ENCODE assay signal across 8 cellular contexts in genomic region chr1:16644179-16645043, GRCh38. TPM values are rescaled to one million over a fixed set of nuclear protein-coding genes. Genes with fewer than 3 reads are reported as not detected.
DNase-seq lines count a peak whose midpoint lies in the region; ATAC-seq, FAIRE-seq and TF ChIP-seq lines count a peak whose summit lies in the region.

No MANE protein-coding gene starts in this region.

- H2AFZ ChIP-seq in keratinocyte (ENCODE audit: control insufficient read depth, low read length) = peak overlapping the region; percentile 100

- H4K20me1 ChIP-seq in keratinocyte (ENCODE audit: control insufficient read depth, extremely low read depth, insufficient read depth, low read length) = no peaks in the 10 kb centered on the region

- H3K4me1 Mint-ChIP-seq in activated B cell treated with CpG ODN at 0.5 μM for 24 hours = peaks cover 4% of the 10 kb centered on the region
- H3K4me1 Mint-ChIP-seq in central memory CD8-positive, alpha-beta T cell = no peaks in the 10 kb centered on the region

- no peaks in the 10 kb centered on the region for H3K36me3 ChIP-seq in keratinocyte (ENCODE audit: control insufficient read depth in 2 of 2, extremely low read depth in 1 of 2, insufficient read depth in 2 of 2, low read length in 2 of 2)

- no peak for FAIRE-seq in keratinocyte (lab: Jason Lieb, UNC)

- no peaks in the 10 kb centered on the region for H3K27me3 ChIP-seq in keratinocyte (ENCODE audit: control insufficient read depth, extremely low read depth, insufficient read depth, low read length)

- ATAC-seq in GM19025 (IDR thresholded peaks at IDR 0.05; ENCODE audit: low read depth, unreplicated experiment) (peak; percentile 79), HG03196 (IDR thresholded peaks at IDR 0.05; ENCODE audit: unreplicated experiment) (peak; percentile 69), activated B cell treated with CpG ODN at 0.5 μM for 24 hours (ENCODE audit: low read depth) (peak; percentile 88)
- peak; percentile 84 for ATAC-seq in central memory CD8-positive, alpha-beta T cell (replicated peaks; ENCODE audit: extremely low read depth, poor library complexity, severe bottlenecking)

- H3K4me3 Mint-ChIP-seq in activated B cell treated with CpG ODN at 0.5 μM for 24 hours = no peak overlapping the region
- H3K4me3 Mint-ChIP-seq in central memory CD8-positive, alpha-beta T cell = no peak overlapping the region

- peak; percentile 95 for DNase-seq in AG10803 (ENCODE audit: low read depth)
- DNase-seq in NCI-H2227 treated with DMSO at 0.1 percent for 48 hours (lab: John Stamatoyannopoulos, UW) = peak; percentile 99
- peak; percentile 100 for DNase-seq in activated B cell treated with CpG ODN at 0.5 μM for 24 hours
- DNase-seq in central memory CD8-positive, alpha-beta T cell (ENCODE audit: low spot score in 2 of 2) = peak; percentile 97 to 99
- no peak for DNase-seq in keratinocyte (ENCODE audit: low read depth, low spot score)
- DNase-seq in stimulated activated CD4-positive, alpha-beta T cell treated with anti-CD3 and anti-CD28 coated beads, Interleukin-12 subunit alpha, Interleukin-12 subunit beta, amount 100 ng/mL, for 4 hours = peak; percentile 100

- peak; percentile 23; the same call in 1 of the 2 replicates for TF ChIP-seq CTCF in AG10803 (conservative IDR thresholded peaks at IDR 0.05; ENCODE audit: low read length)
- no peak for TF ChIP-seq CTCF in activated B cell treated with CpG ODN at 0.5 μM for 24 hours (IDR thresholded peaks at IDR 0.05)
- peak in 2 of 3 experiments; percentile 36 to 70 for TF ChIP-seq CTCF in keratinocyte (optimal IDR thresholded peaks at IDR 0.05 in 1 of 3, IDR thresholded peaks at IDR 0.05 in 1 of 3, conservative IDR thresholded peaks at IDR 0.05 in 1 of 3; ENCODE audit: extremely low read depth in 1 of 3, insufficient read depth in 2 of 3, low read length in 3 of 3)

- H3K79me2 ChIP-seq in keratinocyte (ENCODE audit: control insufficient read depth, insufficient read depth, low read length) = peaks cover 40% of the 10 kb centered on the region

- dilution Hi-C loops in keratinocyte (cut with MboI; ENCODE audit: extremely low pct_ligation_motif_present, low sequenced_read_pairs) = no loop called here

- no peaks in the 10 kb centered on the region for H3K9me3 ChIP-seq in keratinocyte (ENCODE audit: control insufficient read depth, low read depth, low read length)

- H3K4me1 ChIP-seq in keratinocyte (ENCODE audit: control insufficient read depth, extremely low read depth, insufficient read depth, low read length) = peaks cover 20% of the 10 kb centered on the region

- H3K9me1 ChIP-seq in keratinocyte (ENCODE audit: control insufficient read depth, extremely low read depth, insufficient read depth, low read length) = peaks cover 9% of the 10 kb centered on the region

- H3K27ac Mint-ChIP-seq in activated B cell treated with CpG ODN at 0.5 μM for 24 hours = no peak overlapping the region
- no peak overlapping the region for H3K27ac Mint-ChIP-seq in central memory CD8-positive, alpha-beta T cell (ENCODE audit: low read depth)

- H3K27ac ChIP-seq in keratinocyte (ENCODE audit: control insufficient read depth, insufficient read depth, low read length) = peak overlapping the region; percentile 79

- H3K4me2 ChIP-seq in keratinocyte (ENCODE audit: control insufficient read depth, extremely low read depth, insufficient read depth, low read depth, low read length) = peak overlapping the region; percentile 89

- intact Hi-C loops in activated B cell treated with CpG ODN at 0.5 μM for 24 hours (cut with micrococcal nuclease) = loop anchor here (1.0 kb wide), 2 partner anchors 31 to 277 kb away; partner anchors contain the start of genes NBPF1 and SZRD1

- POLR2A ChIA-PET in activated B cell treated with CpG ODN at 0.5 μM for 24 hours (lab: Charles Lee) = interaction anchor here (0.6 to 2.2 kb wide), 10 partner anchors 10 to 408 kb away, joined by 3 to 17 read pairs (median 6); partner anchors contain the start of genes NBPF1 and RNU1-1

- H3K4me3 ChIP-seq in AG10803 (ENCODE audit: low read length) (peak overlapping the region; percentile 98), keratinocyte (ENCODE audit: control insufficient read depth in 2 of 3, extremely low read depth in 1 of 3, insufficient read depth in 2 of 3, low read depth in 1 of 3, low read length in 3 of 3) (peak overlapping the region; percentile 93 to 100 (median 100))

- H3K27me3 Mint-ChIP-seq in activated B cell treated with CpG ODN at 0.5 μM for 24 hours = no peaks in the 10 kb centered on the region
- H3K27me3 Mint-ChIP-seq in central memory CD8-positive, alpha-beta T cell = no peaks in the 10 kb centered on the region

- no peaks in the 10 kb centered on the region for H3K36me3 Mint-ChIP-seq in activated B cell treated with CpG ODN at 0.5 μM for 24 hours (ENCODE audit: low read depth)
- H3K36me3 Mint-ChIP-seq in central memory CD8-positive, alpha-beta T cell (ENCODE audit: insufficient read depth) = no peaks in the 10 kb centered on the region

- peak overlapping the region; percentile 94 for H3K9ac ChIP-seq in keratinocyte (ENCODE audit: control insufficient read depth, extremely low read depth, insufficient read depth, low read length)

- CTCF ChIA-PET in activated B cell treated with CpG ODN at 0.5 μM for 24 hours (lab: Charles Lee) = no interaction called here

- H3K9me3 Mint-ChIP-seq in activated B cell treated with CpG ODN at 0.5 μM for 24 hours = no peaks in the 10 kb centered on the region
- no peaks in the 10 kb centered on the region for H3K9me3 Mint-ChIP-seq in central memory CD8-positive, alpha-beta T cell

RNA-seq across cellular contexts. Expression of gene RNU1-3, which starts 22.3 kb away (rescaled TPM):
- total RNA-seq in activated B cell treated with CpG ODN at 0.5 μM for 24 hours = 3,526 and 4,195 TPM in 2 replicates
- polyA plus RNA-seq in keratinocyte = 66.0 to 67.0 TPM in 2 of 3 replicates, not detected in the other
- polyA plus RNA-seq in keratinocyte (2011; ENCODE audit: low read depth) = not detected
- polyA plus RNA-seq in keratinocyte (2011; cell fraction: cytosol; rRNA removed) = not detected in 2 replicates
- under 0.01 TPM in 2 replicates for polyA plus RNA-seq in keratinocyte (2011; cell fraction: nucleus; rRNA removed)
- not detected in 2 replicates for polyA plus RNA-seq in keratinocyte (2012; ENCODE audit: low replicate concordance)
- 13,175 to 24,724 TPM (median 16,252 TPM) in 3 replicates for polyA minus RNA-seq in keratinocyte
- polyA minus RNA-seq in keratinocyte (2011; cell fraction: cytosol; rRNA and poly(A)+ RNA removed) = 39,283 TPM
- 15,420 and 21,721 TPM in 2 replicates for polyA minus RNA-seq in keratinocyte (2011; cell fraction: nucleus; rRNA and poly(A)+ RNA removed)

RNA-seq across cellular contexts. Expression of gene NBPF1, which starts 31.0 kb away (rescaled TPM):
- 20.0 and 20.2 TPM in 2 replicates for total RNA-seq in activated B cell treated with CpG ODN at 0.5 μM for 24 hours
- 12.8 to 16.4 TPM (median 14.2 TPM) in 3 replicates for polyA plus RNA-seq in keratinocyte
- polyA plus RNA-seq in keratinocyte (2011; ENCODE audit: low read depth) = 3.5 TPM
- polyA plus RNA-seq in keratinocyte (2011; cell fraction: cytosol; rRNA removed) = 7.2 and 11.7 TPM in 2 replicates
- 26.9 TPM in 2 replicates for polyA plus RNA-seq in keratinocyte (2011; cell fraction: nucleus; rRNA removed)
- 3.7 and 11.0 TPM in 2 replicates for polyA plus RNA-seq in keratinocyte (2012; ENCODE audit: low replicate concordance)
- polyA minus RNA-seq in keratinocyte = 16.0 to 24.8 TPM (median 19.8 TPM) in 3 replicates
- polyA minus RNA-seq in keratinocyte (2011; cell fraction: cytosol; rRNA and poly(A)+ RNA removed) = 6.1 TPM
- polyA minus RNA-seq in keratinocyte (2011; cell fraction: nucleus; rRNA and poly(A)+ RNA removed) = 26.5 and 55.5 TPM in 2 replicates
